Comparison of ENCODE assay signal across 1 cellular context in the genomic region with DNA sequence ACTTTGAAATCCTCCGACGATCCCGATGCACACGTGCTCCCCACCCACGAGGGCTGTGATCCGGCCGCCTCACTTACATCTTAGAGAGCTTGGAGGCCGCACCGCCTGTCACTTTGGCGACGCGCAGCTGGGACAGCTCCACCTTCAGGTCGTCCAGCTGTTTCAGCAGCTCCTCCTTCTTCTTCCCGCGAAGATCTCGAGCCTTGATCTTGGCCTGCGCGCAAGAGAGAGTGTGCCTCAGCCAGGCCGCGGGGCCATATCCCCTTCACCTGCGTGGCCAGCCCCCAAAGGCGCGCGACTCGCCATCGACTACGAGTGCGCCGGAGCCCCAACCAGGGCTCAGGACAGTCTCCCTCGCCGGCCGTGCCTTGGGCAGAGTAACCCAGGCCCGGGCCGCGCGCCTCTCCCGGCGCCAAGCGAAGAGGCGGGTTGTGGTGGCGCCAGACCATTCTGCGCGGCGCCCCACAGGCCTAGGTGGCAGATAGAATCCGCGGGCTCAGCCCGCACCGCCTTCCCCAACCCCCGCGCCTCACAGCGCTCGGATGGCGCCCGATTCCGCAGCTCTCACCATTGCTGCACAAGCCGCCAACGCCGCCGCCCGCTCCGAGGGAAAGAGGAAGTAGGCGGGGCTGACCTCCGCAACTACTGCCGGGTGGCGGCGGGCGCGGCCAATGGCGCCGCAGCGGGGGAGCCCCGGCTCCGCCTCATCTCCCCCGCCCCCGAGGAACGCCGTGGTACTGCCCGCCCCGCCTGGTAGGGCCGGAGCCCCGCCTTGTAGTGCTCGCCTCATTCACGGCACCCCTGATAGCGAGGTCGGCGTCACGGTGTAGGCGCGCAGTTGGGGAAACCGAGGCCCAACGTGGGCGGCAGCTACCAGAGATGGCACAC.
TF ChIP-seq lines count a peak whose summit lies in the region.

A gene (plus strand): TSS at position 789 of the 888 bp plus-strand sequence. CDS start 7,161 bp downstream, outside the sequence.
A gene (minus strand): TSS at position 616 of the 888 bp plus-strand sequence. CDS start 45 bp downstream, at position 571.

TF ChIP-seq in HepG2, 621 proteins besides CTCF, POLR2A, EP300 and RAD21 (continued from another document and continues in another):
- TF ChIP-seq, protein P1, sequence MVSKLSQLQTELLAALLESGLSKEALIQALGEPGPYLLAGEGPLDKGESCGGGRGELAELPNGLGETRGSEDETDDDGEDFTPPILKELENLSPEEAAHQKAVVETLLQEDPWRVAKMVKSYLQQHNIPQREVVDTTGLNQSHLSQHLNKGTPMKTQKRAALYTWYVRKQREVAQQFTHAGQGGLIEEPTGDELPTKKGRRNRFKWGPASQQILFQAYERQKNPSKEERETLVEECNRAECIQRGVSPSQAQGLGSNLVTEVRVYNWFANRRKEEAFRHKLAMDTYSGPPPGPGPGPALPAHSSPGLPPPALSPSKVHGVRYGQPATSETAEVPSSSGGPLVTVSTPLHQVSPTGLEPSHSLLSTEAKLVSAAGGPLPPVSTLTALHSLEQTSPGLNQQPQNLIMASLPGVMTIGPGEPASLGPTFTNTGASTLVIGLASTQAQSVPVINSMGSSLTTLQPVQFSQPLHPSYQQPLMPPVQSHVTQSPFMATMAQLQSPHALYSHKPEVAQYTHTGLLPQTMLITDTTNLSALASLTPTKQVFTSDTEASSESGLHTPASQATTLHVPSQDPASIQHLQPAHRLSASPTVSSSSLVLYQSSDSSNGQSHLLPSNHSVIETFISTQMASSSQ (IDR thresholded peaks at IDR 0.05; ENCODE audit: low read depth): no peak; the same call in 1 of the 2 replicates
- TF ChIP-seq, protein P1 (CRISPR knock-in tag; IDR thresholded peaks at IDR 0.05; ENCODE audit: borderline replicate concordance): peak; percentile 46; the same call in 1 of the 2 replicates
- TF ChIP-seq ISX (CRISPR knock-in tag; conservative IDR thresholded peaks at IDR 0.05) (peak; percentile 74; the same call in 1 of the 2 replicates), ZNF619 (CRISPR knock-in tag; IDR thresholded peaks at IDR 0.05) (no peak), ZNF296 (CRISPR knock-in tag; conservative IDR thresholded peaks at IDR 0.05) (peak; percentile 86; the same call in 1 of the 2 replicates), CREM (IDR thresholded peaks at IDR 0.05) (peak; percentile 38; the same call in 1 of the 2 replicates), CREM (CRISPR knock-in tag; IDR thresholded peaks at IDR 0.05) (no peak), ZNF724P (CRISPR knock-in tag; IDR thresholded peaks at IDR 0.05; ENCODE audit: borderline replicate concordance) (peak; percentile 91; the same call in 1 of the 2 replicates), ZFY (CRISPR knock-in tag; IDR thresholded peaks at IDR 0.05) (peak; percentile 96), XBP1 (CRISPR knock-in tag; IDR thresholded peaks at IDR 0.05) (no peak), JARID2 (CRISPR knock-in tag; IDR thresholded peaks at IDR 0.05; ENCODE audit: insufficient replicate concordance) (no peak), ZBTB3 (CRISPR knock-in tag; IDR thresholded peaks at IDR 0.05; ENCODE audit: borderline replicate concordance, low read depth) (no peak), ETV5 (CRISPR knock-in tag; IDR thresholded peaks at IDR 0.05; ENCODE audit: borderline replicate concordance) (peak; percentile 35; the same call in 1 of the 2 replicates), FOSL1 (CRISPR knock-in tag; IDR thresholded peaks at IDR 0.05; ENCODE audit: borderline replicate concordance) (peak; percentile 35; the same call in 1 of the 2 replicates), ZC3H4 (CRISPR knock-in tag; IDR thresholded peaks at IDR 0.05; ENCODE audit: borderline replicate concordance) (no peak), BRCA1 (CRISPR knock-in tag; IDR thresholded peaks at IDR 0.05) (peak; percentile 81; the same call in 1 of the 2 replicates), ZNF549 (CRISPR knock-in tag; IDR thresholded peaks at IDR 0.05) (no peak)
- TF ChIP-seq, protein P2, sequence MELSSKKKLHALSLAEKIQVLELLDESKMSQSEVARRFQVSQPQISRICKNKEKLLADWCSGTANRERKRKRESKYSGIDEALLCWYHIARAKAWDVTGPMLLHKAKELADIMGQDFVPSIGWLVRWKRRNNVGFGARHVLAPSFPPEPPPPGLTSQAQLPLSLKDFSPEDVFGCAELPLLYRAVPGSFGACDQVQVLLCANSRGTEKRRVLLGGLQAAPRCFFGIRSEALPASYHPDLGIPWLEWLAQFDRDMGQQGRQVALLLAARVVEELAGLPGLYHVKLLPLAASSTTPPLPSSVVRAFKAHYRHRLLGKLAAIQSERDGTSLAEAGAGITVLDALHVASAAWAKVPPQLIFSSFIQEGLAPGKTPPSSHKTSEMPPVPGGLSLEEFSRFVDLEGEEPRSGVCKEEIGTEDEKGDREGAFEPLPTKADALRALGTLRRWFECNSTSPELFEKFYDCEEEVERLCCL (CRISPR knock-in tag; IDR thresholded peaks at IDR 0.05; ENCODE audit: borderline replicate concordance): no peak
- TF ChIP-seq, protein P3, sequence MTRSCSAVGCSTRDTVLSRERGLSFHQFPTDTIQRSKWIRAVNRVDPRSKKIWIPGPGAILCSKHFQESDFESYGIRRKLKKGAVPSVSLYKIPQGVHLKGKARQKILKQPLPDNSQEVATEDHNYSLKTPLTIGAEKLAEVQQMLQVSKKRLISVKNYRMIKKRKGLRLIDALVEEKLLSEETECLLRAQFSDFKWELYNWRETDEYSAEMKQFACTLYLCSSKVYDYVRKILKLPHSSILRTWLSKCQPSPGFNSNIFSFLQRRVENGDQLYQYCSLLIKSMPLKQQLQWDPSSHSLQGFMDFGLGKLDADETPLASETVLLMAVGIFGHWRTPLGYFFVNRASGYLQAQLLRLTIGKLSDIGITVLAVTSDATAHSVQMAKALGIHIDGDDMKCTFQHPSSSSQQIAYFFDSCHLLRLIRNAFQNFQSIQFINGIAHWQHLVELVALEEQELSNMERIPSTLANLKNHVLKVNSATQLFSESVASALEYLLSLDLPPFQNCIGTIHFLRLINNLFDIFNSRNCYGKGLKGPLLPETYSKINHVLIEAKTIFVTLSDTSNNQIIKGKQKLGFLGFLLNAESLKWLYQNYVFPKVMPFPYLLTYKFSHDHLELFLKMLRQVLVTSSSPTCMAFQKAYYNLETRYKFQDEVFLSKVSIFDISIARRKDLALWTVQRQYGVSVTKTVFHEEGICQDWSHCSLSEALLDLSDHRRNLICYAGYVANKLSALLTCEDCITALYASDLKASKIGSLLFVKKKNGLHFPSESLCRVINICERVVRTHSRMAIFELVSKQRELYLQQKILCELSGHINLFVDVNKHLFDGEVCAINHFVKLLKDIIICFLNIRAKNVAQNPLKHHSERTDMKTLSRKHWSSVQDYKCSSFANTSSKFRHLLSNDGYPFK (CRISPR knock-in tag; IDR thresholded peaks at IDR 0.05; ENCODE audit: borderline replicate concordance): peak; percentile 88
- TF ChIP-seq, protein P4, sequence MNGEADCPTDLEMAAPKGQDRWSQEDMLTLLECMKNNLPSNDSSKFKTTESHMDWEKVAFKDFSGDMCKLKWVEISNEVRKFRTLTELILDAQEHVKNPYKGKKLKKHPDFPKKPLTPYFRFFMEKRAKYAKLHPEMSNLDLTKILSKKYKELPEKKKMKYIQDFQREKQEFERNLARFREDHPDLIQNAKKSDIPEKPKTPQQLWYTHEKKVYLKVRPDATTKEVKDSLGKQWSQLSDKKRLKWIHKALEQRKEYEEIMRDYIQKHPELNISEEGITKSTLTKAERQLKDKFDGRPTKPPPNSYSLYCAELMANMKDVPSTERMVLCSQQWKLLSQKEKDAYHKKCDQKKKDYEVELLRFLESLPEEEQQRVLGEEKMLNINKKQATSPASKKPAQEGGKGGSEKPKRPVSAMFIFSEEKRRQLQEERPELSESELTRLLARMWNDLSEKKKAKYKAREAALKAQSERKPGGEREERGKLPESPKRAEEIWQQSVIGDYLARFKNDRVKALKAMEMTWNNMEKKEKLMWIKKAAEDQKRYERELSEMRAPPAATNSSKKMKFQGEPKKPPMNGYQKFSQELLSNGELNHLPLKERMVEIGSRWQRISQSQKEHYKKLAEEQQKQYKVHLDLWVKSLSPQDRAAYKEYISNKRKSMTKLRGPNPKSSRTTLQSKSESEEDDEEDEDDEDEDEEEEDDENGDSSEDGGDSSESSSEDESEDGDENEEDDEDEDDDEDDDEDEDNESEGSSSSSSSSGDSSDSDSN (CRISPR knock-in tag; IDR thresholded peaks at IDR 0.05): peak; percentile 30; the same call in 1 of the 2 replicates
- TF ChIP-seq, protein P5, sequence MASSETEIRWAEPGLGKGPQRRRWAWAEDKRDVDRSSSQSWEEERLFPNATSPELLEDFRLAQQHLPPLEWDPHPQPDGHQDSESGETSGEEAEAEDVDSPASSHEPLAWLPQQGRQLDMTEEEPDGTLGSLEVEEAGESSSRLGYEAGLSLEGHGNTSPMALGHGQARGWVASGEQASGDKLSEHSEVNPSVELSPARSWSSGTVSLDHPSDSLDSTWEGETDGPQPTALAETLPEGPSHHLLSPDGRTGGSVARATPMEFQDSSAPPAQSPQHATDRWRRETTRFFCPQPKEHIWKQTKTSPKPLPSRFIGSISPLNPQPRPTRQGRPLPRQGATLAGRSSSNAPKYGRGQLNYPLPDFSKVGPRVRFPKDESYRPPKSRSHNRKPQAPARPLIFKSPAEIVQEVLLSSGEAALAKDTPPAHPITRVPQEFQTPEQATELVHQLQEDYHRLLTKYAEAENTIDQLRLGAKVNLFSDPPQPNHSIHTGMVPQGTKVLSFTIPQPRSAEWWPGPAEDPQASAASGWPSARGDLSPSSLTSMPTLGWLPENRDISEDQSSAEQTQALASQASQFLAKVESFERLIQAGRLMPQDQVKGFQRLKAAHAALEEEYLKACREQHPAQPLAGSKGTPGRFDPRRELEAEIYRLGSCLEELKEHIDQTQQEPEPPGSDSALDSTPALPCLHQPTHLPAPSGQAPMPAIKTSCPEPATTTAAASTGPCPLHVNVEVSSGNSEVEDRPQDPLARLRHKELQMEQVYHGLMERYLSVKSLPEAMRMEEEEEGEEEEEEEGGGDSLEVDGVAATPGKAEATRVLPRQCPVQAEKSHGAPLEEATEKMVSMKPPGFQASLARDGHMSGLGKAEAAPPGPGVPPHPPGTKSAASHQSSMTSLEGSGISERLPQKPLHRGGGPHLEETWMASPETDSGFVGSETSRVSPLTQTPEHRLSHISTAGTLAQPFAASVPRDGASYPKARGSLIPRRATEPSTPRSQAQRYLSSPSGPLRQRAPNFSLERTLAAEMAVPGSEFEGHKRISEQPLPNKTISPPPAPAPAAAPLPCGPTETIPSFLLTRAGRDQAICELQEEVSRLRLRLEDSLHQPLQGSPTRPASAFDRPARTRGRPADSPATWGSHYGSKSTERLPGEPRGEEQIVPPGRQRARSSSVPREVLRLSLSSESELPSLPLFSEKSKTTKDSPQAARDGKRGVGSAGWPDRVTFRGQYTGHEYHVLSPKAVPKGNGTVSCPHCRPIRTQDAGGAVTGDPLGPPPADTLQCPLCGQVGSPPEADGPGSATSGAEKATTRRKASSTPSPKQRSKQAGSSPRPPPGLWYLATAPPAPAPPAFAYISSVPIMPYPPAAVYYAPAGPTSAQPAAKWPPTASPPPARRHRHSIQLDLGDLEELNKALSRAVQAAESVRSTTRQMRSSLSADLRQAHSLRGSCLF (CRISPR knock-in tag; IDR thresholded peaks at IDR 0.05; ENCODE audit: borderline replicate concordance): 0 out of 2 replicates have a peak, but pooled peaks have one; percentile 90
- TF ChIP-seq, protein P6, sequence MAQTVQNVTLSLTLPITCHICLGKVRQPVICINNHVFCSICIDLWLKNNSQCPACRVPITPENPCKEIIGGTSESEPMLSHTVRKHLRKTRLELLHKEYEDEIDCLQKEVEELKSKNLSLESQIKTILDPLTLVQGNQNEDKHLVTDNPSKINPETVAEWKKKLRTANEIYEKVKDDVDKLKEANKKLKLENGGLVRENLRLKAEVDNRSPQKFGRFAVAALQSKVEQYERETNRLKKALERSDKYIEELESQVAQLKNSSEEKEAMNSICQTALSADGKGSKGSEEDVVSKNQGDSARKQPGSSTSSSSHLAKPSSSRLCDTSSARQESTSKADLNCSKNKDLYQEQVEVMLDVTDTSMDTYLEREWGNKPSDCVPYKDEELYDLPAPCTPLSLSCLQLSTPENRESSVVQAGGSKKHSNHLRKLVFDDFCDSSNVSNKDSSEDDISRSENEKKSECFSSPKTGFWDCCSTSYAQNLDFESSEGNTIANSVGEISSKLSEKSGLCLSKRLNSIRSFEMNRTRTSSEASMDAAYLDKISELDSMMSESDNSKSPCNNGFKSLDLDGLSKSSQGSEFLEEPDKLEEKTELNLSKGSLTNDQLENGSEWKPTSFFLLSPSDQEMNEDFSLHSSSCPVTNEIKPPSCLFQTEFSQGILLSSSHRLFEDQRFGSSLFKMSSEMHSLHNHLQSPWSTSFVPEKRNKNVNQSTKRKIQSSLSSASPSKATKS (CRISPR knock-in tag; IDR thresholded peaks at IDR 0.05): no peak
- TF ChIP-seq, protein P7, sequence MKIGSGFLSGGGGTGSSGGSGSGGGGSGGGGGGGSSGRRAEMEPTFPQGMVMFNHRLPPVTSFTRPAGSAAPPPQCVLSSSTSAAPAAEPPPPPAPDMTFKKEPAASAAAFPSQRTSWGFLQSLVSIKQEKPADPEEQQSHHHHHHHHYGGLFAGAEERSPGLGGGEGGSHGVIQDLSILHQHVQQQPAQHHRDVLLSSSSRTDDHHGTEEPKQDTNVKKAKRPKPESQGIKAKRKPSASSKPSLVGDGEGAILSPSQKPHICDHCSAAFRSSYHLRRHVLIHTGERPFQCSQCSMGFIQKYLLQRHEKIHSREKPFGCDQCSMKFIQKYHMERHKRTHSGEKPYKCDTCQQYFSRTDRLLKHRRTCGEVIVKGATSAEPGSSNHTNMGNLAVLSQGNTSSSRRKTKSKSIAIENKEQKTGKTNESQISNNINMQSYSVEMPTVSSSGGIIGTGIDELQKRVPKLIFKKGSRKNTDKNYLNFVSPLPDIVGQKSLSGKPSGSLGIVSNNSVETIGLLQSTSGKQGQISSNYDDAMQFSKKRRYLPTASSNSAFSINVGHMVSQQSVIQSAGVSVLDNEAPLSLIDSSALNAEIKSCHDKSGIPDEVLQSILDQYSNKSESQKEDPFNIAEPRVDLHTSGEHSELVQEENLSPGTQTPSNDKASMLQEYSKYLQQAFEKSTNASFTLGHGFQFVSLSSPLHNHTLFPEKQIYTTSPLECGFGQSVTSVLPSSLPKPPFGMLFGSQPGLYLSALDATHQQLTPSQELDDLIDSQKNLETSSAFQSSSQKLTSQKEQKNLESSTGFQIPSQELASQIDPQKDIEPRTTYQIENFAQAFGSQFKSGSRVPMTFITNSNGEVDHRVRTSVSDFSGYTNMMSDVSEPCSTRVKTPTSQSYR (CRISPR knock-in tag; IDR thresholded peaks at IDR 0.05; ENCODE audit: borderline replicate concordance): peak; percentile 6; the same call in 1 of the 2 replicates
- TF ChIP-seq, protein P8, sequence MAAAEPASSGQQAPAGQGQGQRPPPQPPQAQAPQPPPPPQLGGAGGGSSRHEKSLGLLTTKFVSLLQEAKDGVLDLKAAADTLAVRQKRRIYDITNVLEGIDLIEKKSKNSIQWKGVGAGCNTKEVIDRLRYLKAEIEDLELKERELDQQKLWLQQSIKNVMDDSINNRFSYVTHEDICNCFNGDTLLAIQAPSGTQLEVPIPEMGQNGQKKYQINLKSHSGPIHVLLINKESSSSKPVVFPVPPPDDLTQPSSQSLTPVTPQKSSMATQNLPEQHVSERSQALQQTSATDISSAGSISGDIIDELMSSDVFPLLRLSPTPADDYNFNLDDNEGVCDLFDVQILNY (CRISPR knock-in tag; conservative IDR thresholded peaks at IDR 0.05): no peak
